Comparison of ENCODE assay signal across 10 cellular contexts in genomic region chr3:58350627-58351013, GRCh38. TPM values are rescaled to one million over a fixed set of nuclear protein-coding genes. Genes with fewer than 3 reads are reported as not detected.
DNase-seq lines count a peak whose midpoint lies in the region; ATAC-seq and TF ChIP-seq lines count a peak whose summit lies in the region.
"Had no signal": no experiment of that assay in that cellular context is flagged by ENCODE, and none has a peak within 500 bp of the region (broad histone marks: within the 10 kb centered on the region; RNA-seq: fewer than 3 reads in every experiment).

No MANE protein-coding gene starts in this region.

- DNase-seq in AG10803 (ENCODE audit: low read depth): peak; percentile 68
- DNase-seq in SKM-1 (lab: John Stamatoyannopoulos, UW; ENCODE audit: unreplicated experiment): peak; percentile 55
- DNase-seq in fibroblast of villous mesenchyme (ENCODE audit: low read depth): peak; percentile 55
- no peak for DNase-seq in midbrain (lab: John Stamatoyannopoulos, UW)
- DNase-seq in activated gamma-delta T cell (lab: John Stamatoyannopoulos, UW): no peak
- DNase-seq: hypothalamus had no signal

- peak; percentile 5 for ATAC-seq in GM21717 (IDR thresholded peaks at IDR 0.05; ENCODE audit: unreplicated experiment)
- ATAC-seq in HG03139 (IDR thresholded peaks at IDR 0.05; ENCODE audit: unreplicated experiment): no peak
- ATAC-seq in HG03280 (IDR thresholded peaks at IDR 0.05; ENCODE audit: unreplicated experiment): no peak

- H3K4me3 ChIP-seq in AG10803 (ENCODE audit: low read length) (no peak overlapping the region), fibroblast of villous mesenchyme (ENCODE audit: low read depth, low read length) (no peak overlapping the region)
- H3K4me3 ChIP-seq: SJSA1 had no signal

- TF ChIP-seq CTCF in AG10803 (conservative IDR thresholded peaks at IDR 0.05; ENCODE audit: low read length) (no peak), fibroblast of villous mesenchyme (IDR thresholded peaks at IDR 0.05; ENCODE audit: insufficient read depth, low read depth, low read length) (no peak)

RNA-seq across cellular contexts. Expression of gene PXK, which starts 17.9 kb away (rescaled TPM):
- total RNA-seq in fibroblast of villous mesenchyme: 57.9 and 64.7 TPM in 2 replicates

RNA-seq across cellular contexts. Expression of gene HTD2, which starts 44.3 kb away (rescaled TPM):
- total RNA-seq in fibroblast of villous mesenchyme: 4.2 and 9.9 TPM in 2 replicates

RNA-seq across cellular contexts. Expression of gene RPP14, which starts 44.6 kb away (rescaled TPM):
- total RNA-seq in fibroblast of villous mesenchyme: 14.5 and 16.0 TPM in 2 replicates

Comparison
In these comparisons a context has a peak if more than half of its experiments do, and no peak if none do; other contexts are left out.
1. DNase-seq: peak in AG10803 (single experiment), SKM-1 (single experiment) and fibroblast of villous mesenchyme (single experiment); none in midbrain (single experiment) and activated gamma-delta T cell (single experiment).